Comparison of ENCODE assay signal across 8 cellular contexts in the genomic region with DNA sequence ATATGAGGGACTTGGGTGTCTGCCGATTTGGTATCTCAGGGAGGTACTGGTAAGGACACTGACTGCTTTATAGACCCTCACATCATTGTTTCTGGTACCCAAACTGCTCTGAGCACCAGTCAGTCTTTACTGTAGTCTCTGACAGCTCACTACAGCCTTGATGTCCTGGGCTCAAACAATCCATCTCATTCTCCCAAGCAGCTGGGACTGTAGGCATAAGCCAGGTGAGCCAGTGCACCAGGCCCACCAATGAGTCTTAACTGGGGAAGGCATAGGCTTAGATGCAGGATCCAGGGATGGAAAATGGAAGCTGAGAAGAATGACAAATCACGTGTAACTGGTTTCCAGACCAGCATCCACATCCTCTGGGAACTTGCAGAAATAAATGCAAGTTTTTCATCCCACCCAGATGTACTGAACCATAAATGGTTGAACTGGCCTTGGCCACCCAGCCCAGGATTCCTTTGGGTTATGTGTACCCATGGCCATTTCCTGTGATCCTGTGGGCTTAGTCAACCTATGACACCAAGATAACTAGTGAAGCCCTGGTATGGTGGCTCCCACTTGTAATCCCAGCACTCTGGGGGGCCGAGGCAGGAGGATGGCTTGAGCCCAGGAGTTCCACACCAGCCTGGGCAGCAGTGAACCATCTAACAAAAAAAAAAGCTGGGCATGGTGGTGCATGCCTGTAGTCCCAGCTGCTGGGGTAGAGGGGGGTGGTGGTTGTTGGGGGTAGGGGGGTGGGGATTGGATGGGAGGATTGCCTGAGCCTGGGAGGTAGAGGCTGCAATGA. TPM values are rescaled to one million over a fixed set of nuclear protein-coding genes. Genes with fewer than 3 reads are reported as not detected.
A peak's percentile ranks its signal among the peaks of the same experiment; 100 is the strongest.
DNase-seq lines count a peak whose midpoint lies in the region; ATAC-seq and TF ChIP-seq lines count a peak whose summit lies in the region.

No MANE protein-coding gene starts in this region.

- H3K27ac ChIP-seq in 22Rv1 (peak overlapping the region; percentile 97), RWPE2 (ENCODE audit: poor library complexity, severe bottlenecking) (peak overlapping the region; percentile 96)

- H3K27me3 ChIP-seq in RWPE2 (ENCODE audit: insufficient read depth, poor library complexity, severe bottlenecking) = no peaks in the 10 kb centered on the region

- H3K4me1 ChIP-seq in RWPE2 (ENCODE audit: insufficient read depth, poor library complexity, severe bottlenecking) = peaks cover 5% of the 10 kb centered on the region

- intact Hi-C loops in left ventricle myocardium superior (cut with micrococcal nuclease) = no loop called here

- H3K4me3 ChIP-seq in RWPE2 (ENCODE audit: severe bottlenecking) = no peak overlapping the region

- TF ChIP-seq CTCF in 22Rv1 (IDR thresholded peaks at IDR 0.05) (no peak), RWPE2 (IDR thresholded peaks at IDR 0.05; ENCODE audit: poor library complexity, severe bottlenecking) (no peak)

- TF ChIP-seq POLR2A in erythroblast (IDR thresholded peaks at IDR 0.05; ENCODE audit: low read length) = peak; percentile 47

- DNase-seq in EL (peak; percentile 74), RWPE2 (ENCODE audit: low spot score) (no peak), erythroblast (lab: John Stamatoyannopoulos, UW) (no peak), left ventricle myocardium superior (no peak), SW480 (ENCODE audit: low spot score) (no peak)

- peak; percentile 37 for ATAC-seq in RWPE2 (ENCODE audit: low read depth)
- no peak for ATAC-seq in GM21515 (IDR thresholded peaks at IDR 0.05; ENCODE audit: unreplicated experiment)
- ATAC-seq in HG03565 (IDR thresholded peaks at IDR 0.05; ENCODE audit: unreplicated experiment) = no peak
- no peak for ATAC-seq in left ventricle myocardium superior

- H3K36me3 ChIP-seq in RWPE2 (ENCODE audit: low read depth) = peaks cover 79% of the 10 kb centered on the region

- H3K9me3 ChIP-seq in RWPE2 (ENCODE audit: severe bottlenecking) = no peaks in the 10 kb centered on the region

RNA-seq across cellular contexts. Expression of a gene that starts 5.8 kb away (rescaled TPM):
- total RNA-seq in left ventricle myocardium superior = 196 TPM

RNA-seq across cellular contexts. Expression of a gene that starts 8.8 kb away (rescaled TPM):
- total RNA-seq in left ventricle myocardium superior = 13.2 TPM

RNA-seq across cellular contexts. Expression of a gene that starts 16.6 kb away (rescaled TPM):
- total RNA-seq in left ventricle myocardium superior = 238 TPM

RNA-seq across cellular contexts. Expression of a gene that starts 18.4 kb away (rescaled TPM):
- 12.7 TPM for total RNA-seq in left ventricle myocardium superior

RNA-seq across cellular contexts. Expression of a gene that starts 35.1 kb away (rescaled TPM):
- total RNA-seq in left ventricle myocardium superior = 4.6 TPM
